In genomic region chr15:49625460-49626036, GRCh38 we compare ENCODE assay signal across 2 cellular contexts.
A peak's percentile ranks its signal among the peaks of the same experiment; 100 is the strongest.
TF ChIP-seq lines count a peak whose summit lies in the region.

No MANE protein-coding gene starts in this region.

TF ChIP-seq in HCT116, 20 proteins besides CTCF, POLR2A, EP300 and RAD21:
- TF ChIP-seq, protein P1, sequence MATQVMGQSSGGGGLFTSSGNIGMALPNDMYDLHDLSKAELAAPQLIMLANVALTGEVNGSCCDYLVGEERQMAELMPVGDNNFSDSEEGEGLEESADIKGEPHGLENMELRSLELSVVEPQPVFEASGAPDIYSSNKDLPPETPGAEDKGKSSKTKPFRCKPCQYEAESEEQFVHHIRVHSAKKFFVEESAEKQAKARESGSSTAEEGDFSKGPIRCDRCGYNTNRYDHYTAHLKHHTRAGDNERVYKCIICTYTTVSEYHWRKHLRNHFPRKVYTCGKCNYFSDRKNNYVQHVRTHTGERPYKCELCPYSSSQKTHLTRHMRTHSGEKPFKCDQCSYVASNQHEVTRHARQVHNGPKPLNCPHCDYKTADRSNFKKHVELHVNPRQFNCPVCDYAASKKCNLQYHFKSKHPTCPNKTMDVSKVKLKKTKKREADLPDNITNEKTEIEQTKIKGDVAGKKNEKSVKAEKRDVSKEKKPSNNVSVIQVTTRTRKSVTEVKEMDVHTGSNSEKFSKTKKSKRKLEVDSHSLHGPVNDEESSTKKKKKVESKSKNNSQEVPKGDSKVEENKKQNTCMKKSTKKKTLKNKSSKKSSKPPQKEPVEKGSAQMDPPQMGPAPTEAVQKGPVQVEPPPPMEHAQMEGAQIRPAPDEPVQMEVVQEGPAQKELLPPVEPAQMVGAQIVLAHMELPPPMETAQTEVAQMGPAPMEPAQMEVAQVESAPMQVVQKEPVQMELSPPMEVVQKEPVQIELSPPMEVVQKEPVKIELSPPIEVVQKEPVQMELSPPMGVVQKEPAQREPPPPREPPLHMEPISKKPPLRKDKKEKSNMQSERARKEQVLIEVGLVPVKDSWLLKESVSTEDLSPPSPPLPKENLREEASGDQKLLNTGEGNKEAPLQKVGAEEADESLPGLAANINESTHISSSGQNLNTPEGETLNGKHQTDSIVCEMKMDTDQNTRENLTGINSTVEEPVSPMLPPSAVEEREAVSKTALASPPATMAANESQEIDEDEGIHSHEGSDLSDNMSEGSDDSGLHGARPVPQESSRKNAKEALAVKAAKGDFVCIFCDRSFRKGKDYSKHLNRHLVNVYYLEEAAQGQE (IDR thresholded peaks at IDR 0.05; ENCODE audit: low read depth) = no peak
- TF ChIP-seq YY1 (IDR thresholded peaks at IDR 0.05; ENCODE audit: extremely low read depth, insufficient replicate concordance, low read depth, low read length) (no peak), CBX3 (IDR thresholded peaks at IDR 0.05; ENCODE audit: low read depth) (peak; percentile 74)

TF ChIP-seq in H1, 55 proteins besides CTCF, POLR2A, EP300 and RAD21:
- TF ChIP-seq POLR2AphosphoS5 (IDR thresholded peaks at IDR 0.05; ENCODE audit: low read depth, low read length) (0 out of 2 replicates have a peak, but pooled peaks have one; percentile 18), CREB1 (IDR thresholded peaks at IDR 0.05) (no peak), TAF1 (IDR thresholded peaks at IDR 0.05; ENCODE audit: low read depth, low read length) (0 out of 2 replicates have a peak, but pooled peaks have one; percentile 18)
